Comparison of ENCODE assay signal across 21 cellular contexts in the genomic region with DNA sequence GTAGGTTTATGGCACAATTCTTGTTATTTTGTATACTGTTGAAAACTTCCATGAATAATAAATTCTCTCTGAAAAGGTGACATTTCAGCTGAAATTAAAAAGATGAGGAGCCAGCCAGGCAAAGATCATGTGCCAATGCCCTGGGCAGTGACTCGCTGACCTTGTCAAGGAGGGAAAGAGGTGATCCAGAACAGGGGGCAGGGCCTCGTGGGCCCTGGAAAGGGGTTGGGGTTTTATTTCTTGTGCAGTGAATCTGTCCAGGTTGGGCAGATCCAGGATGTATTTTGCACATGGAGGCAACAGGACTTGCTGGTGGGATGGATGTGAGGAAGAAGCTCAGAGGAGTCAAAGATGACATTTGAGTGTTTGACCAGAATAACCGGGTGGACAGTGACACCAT. TPM values are rescaled to one million over a fixed set of nuclear protein-coding genes. Genes with fewer than 3 reads are reported as not detected.
"Had no signal": no experiment of that assay in that cellular context is flagged by ENCODE, and none has a peak within 500 bp of the region (broad histone marks: within the 10 kb centered on the region; RNA-seq: fewer than 3 reads in every experiment).

No MANE protein-coding gene starts in this region.

RNA-seq across cellular contexts. Expression of gene ANTXRL, which starts 31.6 kb away (rescaled TPM):
- total RNA-seq: chondrocyte, colonic mucosa, endothelial cell of umbilical vein, epithelial cell of proximal tubule, esophagus muscularis mucosa, fibroblast of lung, foreskin keratinocyte, gastroesophageal sphincter, hepatocyte, left lobe of liver, liver, lung microvascular endothelial cell, mesothelial cell of epicardium, mucosa of descending colon, osteocyte, psoas muscle, renal cortical epithelial cell, subcutaneous adipose tissue, temporal lobe, thyroid gland, urinary bladder had no signal
- polyA plus RNA-seq: endothelial cell of umbilical vein, fibroblast of lung, foreskin keratinocyte, hepatocyte had no signal
